In genomic region chr2:215145611-215146010, GRCh38 we compare ENCODE assay signal across 20 cellular contexts. TPM values are rescaled to one million over a fixed set of nuclear protein-coding genes. Genes with fewer than 3 reads are reported as not detected.
"Had no signal": no experiment of that assay in that cellular context is flagged by ENCODE, and none has a peak within 500 bp of the region (broad histone marks: within the 10 kb centered on the region; RNA-seq: fewer than 3 reads in every experiment).

No MANE protein-coding gene starts in this region.

- H3K9ac ChIP-seq: SK-N-SH had no signal

- DNase-seq: Karpas-422, KG1, MM.1S, NCI-H1092 treated with DMSO at 0.1 percent for 48 hours, NCI-H1436, NCI-H187, NCI-H2029, NCI-H2081 treated with DMSO at 0.1 percent for 48 hours, NCI-H2171, NCI-H226, NCI-H446, NCI-H510A, NCI-H524 treated with DMSO at 0.1 percent for 48 hours, NCI-H69, NCI-H774, RPMI8226, SHP77, SK-N-SH had no signal

- H3K9me3 ChIP-seq: SK-N-SH had no signal

RNA-seq across cellular contexts. Expression of gene ABCA12, which starts 7.2 kb away (rescaled TPM):
- total RNA-seq: HT-29, SK-MEL-5 had no signal
